19 cellular contexts compared by ENCODE assay signal in genomic region chr12:53235164-53235563, GRCh38. TPM values are rescaled to one million over a fixed set of nuclear protein-coding genes. Genes with fewer than 3 reads are reported as not detected.
DNase-seq lines count a peak whose midpoint lies in the region; ATAC-seq and TF ChIP-seq lines count a peak whose summit lies in the region.
"Had no signal": no experiment of that assay in that cellular context is flagged by ENCODE, and none has a peak within 500 bp of the region (broad histone marks: within the 10 kb centered on the region; RNA-seq: fewer than 3 reads in every experiment).

No MANE protein-coding gene starts in this region.

- CTCF ChIA-PET in activated CD8-positive, alpha-beta T cell treated with anti-CD3 and anti-CD28 coated beads, Interleukin-2, amount 10 ng/mL, durations not matched to agents 7 days and 5 days (lab: Charles Lee) = interaction anchor here (1.0 to 2.2 kb wide), 2 partner anchors 16 to 21 kb away, joined by 3 to 9 read pairs; no protein-coding TSS in a partner anchor

- peak; percentile 9 for DNase-seq in Right ventricle myocardium superior
- no peak for DNase-seq in Right ventricle myocardium inferior (ENCODE audit: missing footprints)
- DNase-seq in activated CD8-positive, alpha-beta T cell treated with anti-CD3 and anti-CD28 coated beads, Interleukin-2, amount 10 ng/mL, durations not matched to agents 7 days and 5 days = no peak
- no peak for DNase-seq in memory B cell (ENCODE audit: low spot score in 2 of 2)
- no peak for DNase-seq in MM.1S
- no peak for DNase-seq in HFFc6
- DNase-seq: activated CD4-positive, CD25-positive, alpha-beta regulatory T cell; activated naive CD4-positive, alpha-beta T cell treated with anti-CD3 and anti-CD28 coated beads, Interleukin-2, amount 50 U/mL, for 16 hours; dermis blood vessel endothelial cell; naive thymus-derived CD8-positive, alpha-beta T cell; NCI-H1436; NCI-H226; SHP77 had no signal

- ATAC-seq in Right ventricle myocardium superior (ENCODE audit: poor library complexity) (no peak), Right ventricle myocardium inferior (no peak), memory B cell (ENCODE audit: low read depth) (no peak), HG03280 (IDR thresholded peaks at IDR 0.05; ENCODE audit: unreplicated experiment) (no peak), GM21447 (IDR thresholded peaks at IDR 0.05; ENCODE audit: unreplicated experiment) (no peak)
- no peak for ATAC-seq in activated CD8-positive, alpha-beta T cell treated with anti-CD3 and anti-CD28 coated beads, Interleukin-2, amount 10 ng/mL, durations not matched to agents 7 days and 5 days
- ATAC-seq: esophagus mucosa; lower lobe of right lung; naive thymus-derived CD8-positive, alpha-beta T cell; stimulated activated memory B cell treated with anti-CD40 and anti-IgM and Interleukin-4, amounts not matched to agents 10 μg/mL and 1 μg/mL and 100 μg/mL, for 72 hours had no signal

- peaks cover 4% of the 10 kb centered on the region for H3K27me3 Mint-ChIP-seq in activated CD8-positive, alpha-beta T cell treated with anti-CD3 and anti-CD28 coated beads, Interleukin-2, amount 10 ng/mL, durations not matched to agents 7 days and 5 days (ENCODE audit: low read depth)
- H3K27me3 Mint-ChIP-seq in memory B cell (no peaks in the 10 kb centered on the region), HFFc6 (ENCODE audit: insufficient read depth) (peaks cover 9% of the 10 kb centered on the region)
- H3K27me3 Mint-ChIP-seq: naive thymus-derived CD8-positive, alpha-beta T cell; stimulated activated memory B cell treated with anti-CD40 and anti-IgM and Interleukin-4, amounts not matched to agents 10 μg/mL and 1 μg/mL and 100 μg/mL, for 72 hours had no signal

- no peaks in the 10 kb centered on the region for H3K9me2 ChIP-seq in MM.1S (replicated peaks; ENCODE audit: insufficient read depth, low read length)

- H3F3A ChIP-seq in MM.1S (ENCODE audit: insufficient read depth, low read length) = peaks cover 11% of the 10 kb centered on the region

- no peaks in the 10 kb centered on the region for H3K9me3 ChIP-seq in MM.1S (replicated peaks; ENCODE audit: insufficient read depth, low read length)
- H3K9me3 ChIP-seq: lower lobe of right lung had no signal

- H3K27ac Mint-ChIP-seq in activated CD8-positive, alpha-beta T cell treated with anti-CD3 and anti-CD28 coated beads, Interleukin-2, amount 10 ng/mL, durations not matched to agents 7 days and 5 days = peak overlapping the region; percentile 72
- H3K27ac Mint-ChIP-seq in memory B cell (no peak overlapping the region), HFFc6 (no peak overlapping the region)

- H3K9ac ChIP-seq in MM.1S (ENCODE audit: low read length) = no peak overlapping the region

- H3K4me3 Mint-ChIP-seq in activated CD8-positive, alpha-beta T cell treated with anti-CD3 and anti-CD28 coated beads, Interleukin-2, amount 10 ng/mL, durations not matched to agents 7 days and 5 days = no peak overlapping the region
- H3K4me3 Mint-ChIP-seq in memory B cell = peak overlapping the region; percentile 5
- H3K4me3 Mint-ChIP-seq in HFFc6 = no peak overlapping the region
- H3K4me3 Mint-ChIP-seq: stimulated activated memory B cell treated with anti-CD40 and anti-IgM and Interleukin-4, amounts not matched to agents 10 μg/mL and 1 μg/mL and 100 μg/mL, for 72 hours had no signal

- H3K36me3 ChIP-seq in MM.1S (replicated peaks; ENCODE audit: insufficient read depth, low read length) = no peaks in the 10 kb centered on the region
- H3K36me3 ChIP-seq: lower lobe of right lung had no signal

- H3K27ac ChIP-seq in MM.1S (ENCODE audit: low read length) = no peak overlapping the region
- H3K27ac ChIP-seq: lower lobe of right lung had no signal

- H4K20me1 ChIP-seq in MM.1S (ENCODE audit: insufficient read depth, low read length) = no peaks in the 10 kb centered on the region

- H3K27me3 ChIP-seq in MM.1S (replicated peaks; ENCODE audit: insufficient read depth, low read length) = no peaks in the 10 kb centered on the region

- H3K4me1 Mint-ChIP-seq in activated CD8-positive, alpha-beta T cell treated with anti-CD3 and anti-CD28 coated beads, Interleukin-2, amount 10 ng/mL, durations not matched to agents 7 days and 5 days (ENCODE audit: low read depth) = peaks cover 53% of the 10 kb centered on the region
- H3K4me1 Mint-ChIP-seq in memory B cell (peaks cover 32% of the 10 kb centered on the region), HFFc6 (ENCODE audit: low read depth) (peaks cover 28% of the 10 kb centered on the region)

- peaks cover 15% of the 10 kb centered on the region for H3K4me1 ChIP-seq in MM.1S (ENCODE audit: low read length)

- no peak for TF ChIP-seq CTCF in MM.1S (IDR thresholded peaks at IDR 0.05; ENCODE audit: low read length)
- no peak for TF ChIP-seq CTCF in HFFc6 (IDR thresholded peaks at IDR 0.05)

- no peaks in the 10 kb centered on the region for H3K9me3 Mint-ChIP-seq in activated CD8-positive, alpha-beta T cell treated with anti-CD3 and anti-CD28 coated beads, Interleukin-2, amount 10 ng/mL, durations not matched to agents 7 days and 5 days (ENCODE audit: insufficient read depth)
- H3K9me3 Mint-ChIP-seq in memory B cell = no peaks in the 10 kb centered on the region
- H3K9me3 Mint-ChIP-seq in HFFc6 = no peaks in the 10 kb centered on the region
- H3K9me3 Mint-ChIP-seq: naive thymus-derived CD8-positive, alpha-beta T cell; stimulated activated memory B cell treated with anti-CD40 and anti-IgM and Interleukin-4, amounts not matched to agents 10 μg/mL and 1 μg/mL and 100 μg/mL, for 72 hours had no signal

- H2AFZ ChIP-seq in MM.1S (ENCODE audit: low read length) = no peak overlapping the region

- peaks cover 7% of the 10 kb centered on the region; the same call in 1 of the 2 replicates for H3K79me2 ChIP-seq in MM.1S (ENCODE audit: low read length)

- intact Hi-C loops in Right ventricle myocardium superior (cut with DNase I) (no loop called here), Right ventricle myocardium inferior (cut with DNase I) (no loop called here)

- H3K4me2 ChIP-seq in MM.1S (ENCODE audit: low read depth, low read length) = no peak overlapping the region

- H3K36me3 Mint-ChIP-seq in activated CD8-positive, alpha-beta T cell treated with anti-CD3 and anti-CD28 coated beads, Interleukin-2, amount 10 ng/mL, durations not matched to agents 7 days and 5 days (ENCODE audit: low read depth) = no peaks in the 10 kb centered on the region
- H3K36me3 Mint-ChIP-seq in memory B cell = no peaks in the 10 kb centered on the region
- no peaks in the 10 kb centered on the region for H3K36me3 Mint-ChIP-seq in HFFc6 (ENCODE audit: low read depth)
- H3K36me3 Mint-ChIP-seq: naive thymus-derived CD8-positive, alpha-beta T cell; stimulated activated memory B cell treated with anti-CD40 and anti-IgM and Interleukin-4, amounts not matched to agents 10 μg/mL and 1 μg/mL and 100 μg/mL, for 72 hours had no signal

- H3K4me3 ChIP-seq in MM.1S (ENCODE audit: low read length) = no peak overlapping the region
- H3K4me3 ChIP-seq: lower lobe of right lung had no signal

- POLR2A ChIA-PET in activated CD8-positive, alpha-beta T cell treated with anti-CD3 and anti-CD28 coated beads, Interleukin-2, amount 10 ng/mL, durations not matched to agents 7 days and 5 days (lab: Charles Lee) = interaction anchor here (0.8 to 3.5 kb wide), 5 partner anchors 12 to 32 kb away, joined by 3 to 11 read pairs (median 4); a partner anchor contains a TSS

RNA-seq across cellular contexts. Expression of gene RARG, which starts 3.2 kb away (rescaled TPM):
- total RNA-seq in Right ventricle myocardium superior (15.4 TPM), Right ventricle myocardium inferior (18.2 TPM)
- 10 to 100 TPM; 44.1 to 45.9 TPM for total RNA-seq in activated CD8-positive, alpha-beta T cell treated with anti-CD3 and anti-CD28 coated beads, Interleukin-2, amount 10 ng/mL, durations not matched to agents 7 days and 5 days
- total RNA-seq in HFFc6 (2021; fragmentation: NEBNext Ultra II Directional; extraction: Animal tissue kit (Norgen Biotek cat#: 25700)) = 10 to 100 TPM; 47.2 to 80.5 (median 71.0) TPM

RNA-seq across cellular contexts. Expression of gene ITGB7, which starts 28.1 kb away (rescaled TPM):
- total RNA-seq in Right ventricle myocardium superior (0.97 TPM), Right ventricle myocardium inferior (0.76 TPM)
- 100 to 1,000 TPM; 500 to 503 TPM for total RNA-seq in activated CD8-positive, alpha-beta T cell treated with anti-CD3 and anti-CD28 coated beads, Interleukin-2, amount 10 ng/mL, durations not matched to agents 7 days and 5 days
- total RNA-seq in HFFc6 (2021; fragmentation: NEBNext Ultra II Directional; extraction: Animal tissue kit (Norgen Biotek cat#: 25700)) = 1 to 10 TPM in 3 of 6 experiments, under 1 TPM in 3; 0.35 to 1.5 (median 0.93) TPM
- total RNA-seq: pulmonary artery endothelial cell had no signal

RNA-seq across cellular contexts. Expression of gene ESPL1, which starts 32.9 kb away (rescaled TPM):
- total RNA-seq in Right ventricle myocardium superior (0.81 TPM), Right ventricle myocardium inferior (0.97 TPM)
- total RNA-seq in activated CD8-positive, alpha-beta T cell treated with anti-CD3 and anti-CD28 coated beads, Interleukin-2, amount 10 ng/mL, durations not matched to agents 7 days and 5 days = 100 to 1,000 TPM; 126 TPM
- total RNA-seq in HFFc6 (2021; fragmentation: NEBNext Ultra II Directional; extraction: Animal tissue kit (Norgen Biotek cat#: 25700)) = 10 to 100 TPM in 5 of 6 experiments, 1 to 10 TPM in 1; 7.0 to 16.1 (median 14.1) TPM

RNA-seq across cellular contexts. Expression of gene CSAD, which starts 54.4 kb away (rescaled TPM):
- total RNA-seq in Right ventricle myocardium superior = 8.2 TPM
- total RNA-seq in Right ventricle myocardium inferior = 10.8 TPM
- total RNA-seq in activated CD8-positive, alpha-beta T cell treated with anti-CD3 and anti-CD28 coated beads, Interleukin-2, amount 10 ng/mL, durations not matched to agents 7 days and 5 days = 10 to 100 TPM; 15.7 to 17.0 TPM
- total RNA-seq in HFFc6 (2021; fragmentation: NEBNext Ultra II Directional; extraction: Animal tissue kit (Norgen Biotek cat#: 25700)) = 10 to 100 TPM; 13.9 to 17.1 (median 16.0) TPM

RNA-seq across cellular contexts. Expression of gene ZNF740, which starts 54.6 kb away (rescaled TPM):
- total RNA-seq in Right ventricle myocardium superior (29.4 TPM), Right ventricle myocardium inferior (31.5 TPM)
- total RNA-seq in activated CD8-positive, alpha-beta T cell treated with anti-CD3 and anti-CD28 coated beads, Interleukin-2, amount 10 ng/mL, durations not matched to agents 7 days and 5 days = 10 to 100 TPM; 28.2 to 31.4 TPM
- 10 to 100 TPM; 17.3 to 25.7 (median 19.3) TPM for total RNA-seq in HFFc6 (2021; fragmentation: NEBNext Ultra II Directional; extraction: Animal tissue kit (Norgen Biotek cat#: 25700))

Comparison
In these comparisons a context has a peak if more than half of its experiments do, and no peak if none do; other contexts are left out.
1. RNA of gene ITGB7, which starts 28.1 kb away (total RNA-seq): 500 to 503 TPM in activated CD8-positive, alpha-beta T cell treated with anti-CD3 and anti-CD28 coated beads, Interleukin-2, amount 10 ng/mL, durations not matched to agents 7 days and 5 days; 0.35 to 1.5 TPM in HFFc6, 0.97 TPM in Right ventricle myocardium superior (single experiment) and 0.76 TPM in Right ventricle myocardium inferior (single experiment); every median in the first group is over 100 times any median in the second.
2. RNA of gene ESPL1, which starts 32.9 kb away (total RNA-seq): 126 TPM in activated CD8-positive, alpha-beta T cell treated with anti-CD3 and anti-CD28 coated beads, Interleukin-2, amount 10 ng/mL, durations not matched to agents 7 days and 5 days; 7.0 to 16.1 TPM in HFFc6, 0.97 TPM in Right ventricle myocardium inferior (single experiment) and 0.81 TPM in Right ventricle myocardium superior (single experiment); every median in the first group is over 4 times any median in the second.